Comparison of ENCODE assay signal across 1 cellular context in the genomic region with DNA sequence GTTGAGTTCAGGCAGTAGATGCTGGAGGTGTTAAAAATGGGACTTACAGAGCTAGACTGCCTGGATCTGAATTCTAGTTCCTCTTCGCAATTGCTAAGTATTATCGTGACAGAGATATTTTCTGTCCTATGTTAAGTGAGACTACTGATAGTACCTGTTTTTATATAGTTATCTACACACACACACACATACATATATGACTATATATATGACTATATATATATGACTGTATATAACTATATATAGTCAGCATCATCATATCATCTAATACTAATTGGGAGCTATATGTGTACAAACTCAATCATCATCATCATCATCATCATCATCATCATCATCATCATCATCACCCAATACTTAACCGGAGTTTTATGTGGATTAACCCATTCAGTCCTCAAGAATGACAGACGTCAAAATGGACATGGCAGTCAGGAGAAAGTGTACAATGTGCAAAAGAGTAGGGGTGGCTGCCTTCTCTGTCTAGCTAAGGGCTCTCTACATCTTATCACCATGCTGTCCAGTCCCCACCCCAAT.
TF ChIP-seq lines count a peak whose summit lies in the region.

No MANE protein-coding gene starts in this region.

TF ChIP-seq in HepG2, 621 proteins besides CTCF, POLR2A, EP300 and RAD21:
- TF ChIP-seq CREB1 (IDR thresholded peaks at IDR 0.05) (peak; percentile 88), CREB1 (CRISPR knock-in tag; IDR thresholded peaks at IDR 0.05) (no peak), PHF20 (CRISPR knock-in tag; IDR thresholded peaks at IDR 0.05) (no peak), XRCC5 (optimal IDR thresholded peaks at IDR 0.05; ENCODE audit: low read length) (no peak)
- TF ChIP-seq, protein P1, sequence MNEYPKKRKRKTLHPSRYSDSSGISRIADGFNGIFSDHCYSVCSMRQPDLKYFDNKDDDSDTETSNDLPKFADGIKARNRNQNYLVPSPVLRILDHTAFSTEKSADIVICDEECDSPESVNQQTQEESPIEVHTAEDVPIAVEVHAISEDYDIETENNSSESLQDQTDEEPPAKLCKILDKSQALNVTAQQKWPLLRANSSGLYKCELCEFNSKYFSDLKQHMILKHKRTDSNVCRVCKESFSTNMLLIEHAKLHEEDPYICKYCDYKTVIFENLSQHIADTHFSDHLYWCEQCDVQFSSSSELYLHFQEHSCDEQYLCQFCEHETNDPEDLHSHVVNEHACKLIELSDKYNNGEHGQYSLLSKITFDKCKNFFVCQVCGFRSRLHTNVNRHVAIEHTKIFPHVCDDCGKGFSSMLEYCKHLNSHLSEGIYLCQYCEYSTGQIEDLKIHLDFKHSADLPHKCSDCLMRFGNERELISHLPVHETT (CRISPR knock-in tag; conservative IDR thresholded peaks at IDR 0.05): no peak
